ENCODE assay signal across 8 cellular contexts in genomic region chr1:226547754-226548191, GRCh38. TPM values are rescaled to one million over a fixed set of nuclear protein-coding genes. Genes with fewer than 3 reads are reported as not detected.
DNase-seq lines count a peak whose midpoint lies in the region; ATAC-seq and TF ChIP-seq lines count a peak whose summit lies in the region.

No MANE protein-coding gene starts in this region.

- H3K4me3 ChIP-seq in CD4-positive, alpha-beta memory T cell (ENCODE audit: low read length in 2 of 2): peak overlapping the region in 1 of 2 donors; percentile 28
- no peak overlapping the region for H3K4me3 ChIP-seq in MG63
- no peak overlapping the region for H3K4me3 ChIP-seq in fibroblast of pulmonary artery (replicated peaks; ENCODE audit: low read depth, low read length)
- H3K4me3 ChIP-seq in testis: no peak overlapping the region

- CTCF ChIA-PET in CD4-positive, alpha-beta memory T cell (lab: Charles Lee; ENCODE audit: partially characterized antibody): interaction anchor here (0.6 to 3.9 kb wide), 15 partner anchors 9 to 919 kb away, joined by 3 to 25 read pairs (median 5); no protein-coding TSS in a partner anchor
- CTCF ChIA-PET in RWPE1 (lab: Yijun Ruan, JAX): interaction anchor here (0.5 to 4.0 kb wide), 30 partner anchors 8 to 887 kb away, joined by 3 to 34 read pairs (median 4); partner anchors contain the start of gene PSEN2

- peak overlapping the region in 6 of 8 donors; percentile 33 to 71 (median 56) for H3K4me3 Mint-ChIP-seq in CD4-positive, alpha-beta memory T cell

- intact Hi-C loops in CD4-positive, alpha-beta memory T cell (cut with micrococcal nuclease): loop anchor here (2.0 to 5.0 kb wide), 2 partner anchors 61 to 280 kb away; no protein-coding TSS in a partner anchor
- intact Hi-C loops in testis (cut with DNase I; ENCODE audit: low total_unique reads): no loop called here

- H3K4me1 ChIP-seq in CD4-positive, alpha-beta memory T cell (ENCODE audit: insufficient read depth, low read length): peaks cover 22% of the 10 kb centered on the region
- peaks cover 28% of the 10 kb centered on the region for H3K4me1 ChIP-seq in testis

- WGBS in testis, 2 donors: 3% methylated on average over 16 of the region's 16 CpGs

- H3K27me3 ChIP-seq in CD4-positive, alpha-beta memory T cell (ENCODE audit: insufficient read depth, low read length): peaks cover 17% of the 10 kb centered on the region
- H3K27me3 ChIP-seq in MG63: peaks cover 21% of the 10 kb centered on the region
- no peaks in the 10 kb centered on the region for H3K27me3 ChIP-seq in testis

- peak; percentile 62 for ATAC-seq in GM21381 (IDR thresholded peaks at IDR 0.05; ENCODE audit: unreplicated experiment)

- no peaks in the 10 kb centered on the region for H3K9me3 ChIP-seq in CD4-positive, alpha-beta memory T cell (ENCODE audit: control insufficient read depth in 1 of 2, low read length in 2 of 2)
- H3K9me3 ChIP-seq in MG63 (no peaks in the 10 kb centered on the region), testis (no peaks in the 10 kb centered on the region)

- H3K9me3 Mint-ChIP-seq in CD4-positive, alpha-beta memory T cell: peaks cover 0 to 1% (median 0%) of the 10 kb centered on the region in 8 donors

- H3K36me3 Mint-ChIP-seq in CD4-positive, alpha-beta memory T cell: no peaks in the 10 kb centered on the region

- no peaks in the 10 kb centered on the region for H3K36me3 ChIP-seq in CD4-positive, alpha-beta memory T cell (ENCODE audit: insufficient read depth, low read length)
- no peaks in the 10 kb centered on the region for H3K36me3 ChIP-seq in MG63
- no peaks in the 10 kb centered on the region for H3K36me3 ChIP-seq in testis (ENCODE audit: low read depth, missing control alignments)

- TF ChIP-seq POLR2A in testis (IDR thresholded peaks at IDR 0.05): no peak

- TF ChIP-seq CTCF in RWPE1 (conservative IDR thresholded peaks at IDR 0.05; ENCODE audit: low read depth) (peak; percentile 98), fibroblast of pulmonary artery (IDR thresholded peaks at IDR 0.05; ENCODE audit: low read length, missing control alignments) (no peak), testis (IDR thresholded peaks at IDR 0.05) (peak; percentile 59 to 83 (median 77))

- H3K27ac Mint-ChIP-seq in CD4-positive, alpha-beta memory T cell: no peak overlapping the region

- peaks cover 10 to 21% (median 14%) of the 10 kb centered on the region in 4 donors for H3K4me1 Mint-ChIP-seq in CD4-positive, alpha-beta memory T cell

- peak; percentile 49 to 63 (median 56) for DNase-seq in CD4-positive, alpha-beta memory T cell
- DNase-seq in MG63: peak; percentile 82
- peak; percentile 95 for DNase-seq in RWPE1 (ENCODE audit: low spot score)
- peak; percentile 31 to 40 for DNase-seq in activated T-helper 1 cell treated with anti-CD3 and anti-CD28 coated beads, Interleukin-2, amount 50 U/mL, for 16 hours (ENCODE audit: low read depth in 1 of 2, low spot score in 1 of 2)
- DNase-seq in fibroblast of pulmonary artery (ENCODE audit: low read depth): peak; percentile 92
- DNase-seq in non-pigmented ciliary epithelial cell (ENCODE audit: low read depth): peak; percentile 52
- peak; percentile 94 for DNase-seq in testis

- H3K27me3 Mint-ChIP-seq in CD4-positive, alpha-beta memory T cell: peaks cover 23 to 33% of the 10 kb centered on the region in 2 donors

- H3K27ac ChIP-seq in CD4-positive, alpha-beta memory T cell (ENCODE audit: low read depth, low read length): no peak overlapping the region
- H3K27ac ChIP-seq in RWPE1 (no peak overlapping the region), testis (no peak overlapping the region)

- POLR2A ChIA-PET in CD4-positive, alpha-beta memory T cell (lab: Charles Lee; ENCODE audit: partially characterized antibody): interaction anchor here (0.8 to 2.3 kb wide), 3 partner anchors 90 to 392 kb away, joined by 3 to 8 read pairs (median 5); partner anchors contain the start of gene COQ8A
- POLR2A ChIA-PET in RWPE1 (lab: Yijun Ruan, JAX; ENCODE audit: low non-redundant PET): no interaction called here

RNA-seq across cellular contexts. Expression of gene STUM, which starts 0.8 kb away (rescaled TPM):
- total RNA-seq in CD4-positive, alpha-beta memory T cell: not detected
- under 1 TPM in 1 of 2 donors, not detected in 1; 0.03 TPM for polyA plus RNA-seq in CD4-positive, alpha-beta memory T cell
- not detected in 2 replicates for total RNA-seq in MG63 (2014; rRNA removed; shearing (Covaris generic); ENCODE audit: low replicate concordance)
- total RNA-seq in testis: 1 to 10 TPM; 2.5 to 3.7 TPM
- 4.5 TPM for polyA plus RNA-seq in testis (ENCODE audit: insufficient read depth, low read depth, low replicate concordance)

Comparison
In these comparisons a context has a peak if more than half of its experiments do, and no peak if none do; other contexts are left out.
1. DNase-seq: peak in every context shown above with its lines; median percentile 95 in RWPE1; 94 in testis; 92 in fibroblast of pulmonary artery; 82 in MG63; 56 in CD4-positive, alpha-beta memory T cell; 52 in non-pigmented ciliary epithelial cell; 36 in activated T-helper 1 cell treated with anti-CD3 and anti-CD28 coated beads, Interleukin-2, amount 50 U/mL, for 16 hours.